In the genomic region with DNA sequence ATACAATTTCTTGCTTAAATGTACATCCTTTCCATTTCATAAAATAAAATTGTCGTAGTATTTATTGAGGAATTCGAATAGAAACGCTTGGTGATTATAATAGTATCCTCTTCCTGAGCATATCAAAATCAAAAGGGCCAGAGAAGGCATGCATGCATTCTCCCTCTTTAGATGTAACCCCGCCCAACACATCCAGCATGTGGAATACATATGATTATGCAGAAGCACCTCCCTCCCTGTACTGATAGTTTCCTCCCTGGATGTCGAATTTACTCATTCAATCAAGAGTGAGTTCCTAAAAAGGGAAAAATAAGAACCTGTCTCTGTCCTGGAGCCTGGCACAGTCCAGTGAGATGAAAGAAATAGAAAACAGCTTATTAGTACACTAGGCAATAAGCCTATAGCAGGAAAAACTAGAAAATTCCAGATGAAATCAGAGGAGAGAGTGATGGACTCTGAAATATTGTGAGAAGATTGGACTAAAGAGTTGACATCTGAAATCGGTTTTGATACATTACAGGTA, we compare ENCODE assay signal across 26 cellular contexts.
"Had no signal": no experiment of that assay in that cellular context is flagged by ENCODE, and none has a peak within 500 bp of the region (broad histone marks: within the 10 kb centered on the region; RNA-seq: fewer than 3 reads in every experiment).

No MANE protein-coding gene starts in this region.

- H3K4me2 ChIP-seq: neural progenitor cell had no signal

- H3K9me3 ChIP-seq: body of pancreas, heart left ventricle, right atrium auricular region, suprapubic skin, uterus had no signal

- H3K9ac ChIP-seq: neural progenitor cell, parathyroid adenoma had no signal

- H3K27ac ChIP-seq: coronary artery, foreskin keratinocyte, heart left ventricle, neural progenitor cell, parathyroid adenoma, right atrium auricular region, suprapubic skin, uterus had no signal

- DNase-seq: activated B cell treated with CpG ODN at 0.5 μM for 24 hours; activated CD4-positive, alpha-beta T cell treated with anti-CD3 and anti-CD28 coated beads, Interleukin-2, amount 50 U/mL, for 1 hour; activated CD8-positive, alpha-beta T cell treated with anti-CD3 and anti-CD28 coated beads for 36 hours; activated gamma-delta T cell treated with Interleukin-2 at 50 U/mL for 16 hours; activated naive CD4-positive, alpha-beta T cell treated with anti-CD3 and anti-CD28 coated beads, Interleukin-2, amount 50 U/mL, for 16 hours; activated T-cell treated with anti-CD3 and anti-CD28 coated beads, Interleukin-2, amount 50 U/mL, for 4 hours; amygdala; body of pancreas; effector memory CD8-positive, alpha-beta T cell; foreskin keratinocyte; heart left ventricle; hypothalamus; immature natural killer cell; natural killer cell; occipital lobe; stimulated activated CD4-positive, alpha-beta T cell treated with anti-CD3 and anti-CD28 coated beads, Interleukin-15, amount 100 ng/mL, for 24 hours; stimulated activated naive CD4-positive, alpha-beta T cell; T-cell; uterus had no signal

- ATAC-seq: activated CD8-positive, alpha-beta T cell treated with anti-CD3 and anti-CD28 coated beads for 36 hours; activated T-cell treated with anti-CD3 and anti-CD28 coated beads, Interleukin-2, amount 50 U/mL, for 4 hours; activated T-helper 17 cell treated with anti-CD3 and anti-CD28 coated beads, Interleukin-2, amount 50 U/mL, for 72 hours; body of pancreas; effector memory CD8-positive, alpha-beta T cell; esophagus mucosa; foreskin keratinocyte; heart left ventricle; natural killer cell; T-cell had no signal

- H3K4me3 ChIP-seq: body of pancreas, coronary artery, heart left ventricle, neural progenitor cell, right atrium auricular region, suprapubic skin, uterus had no signal

- H3K36me3 ChIP-seq: heart left ventricle, neural progenitor cell, right atrium auricular region, suprapubic skin, uterus had no signal

- H3K79me2 ChIP-seq: parathyroid adenoma had no signal

- H3K27me3 ChIP-seq: body of pancreas, foreskin keratinocyte, heart left ventricle, neural progenitor cell, right atrium auricular region, suprapubic skin, uterus had no signal

- H2AFZ ChIP-seq: neural progenitor cell, parathyroid adenoma had no signal

- H3K4me1 ChIP-seq: neural progenitor cell, parathyroid adenoma, right atrium auricular region, uterus had no signal
